20 cellular contexts compared by ENCODE assay signal in genomic region chr11:20616908-20617307, GRCh38. TPM values are rescaled to one million over a fixed set of nuclear protein-coding genes. Genes with fewer than 3 reads are reported as not detected.
DNase-seq lines count a peak whose midpoint lies in the region; ATAC-seq and TF ChIP-seq lines count a peak whose summit lies in the region.
"Had no signal": no experiment of that assay in that cellular context is flagged by ENCODE, and none has a peak within 500 bp of the region (broad histone marks: within the 10 kb centered on the region; RNA-seq: fewer than 3 reads in every experiment).

No MANE protein-coding gene starts in this region.

- H3K36me3 ChIP-seq in right atrium auricular region: no peaks in the 10 kb centered on the region
- H3K36me3 ChIP-seq: BLaER1 had no signal

- peak overlapping the region; percentile 65 for H3K27ac Mint-ChIP-seq in glutamatergic neuron (ENCODE audit: unreplicated experiment)
- H3K27ac Mint-ChIP-seq in stimulated activated memory B cell treated with anti-CD40 and anti-IgM and Interleukin-4, amounts not matched to agents 10 μg/mL and 1 μg/mL and 100 μg/mL, for 72 hours: no peak overlapping the region
- H3K27ac Mint-ChIP-seq: CD14-positive monocyte; CD4-positive, alpha-beta memory T cell; HFFc6 had no signal

- H3K9me3 ChIP-seq in right atrium auricular region: no peaks in the 10 kb centered on the region
- H3K9me3 ChIP-seq: BLaER1 had no signal

- no peaks in the 10 kb centered on the region for H3K27me3 ChIP-seq in right atrium auricular region
- H3K27me3 ChIP-seq: BLaER1 had no signal

- no peak overlapping the region for H3K4me3 Mint-ChIP-seq in glutamatergic neuron (ENCODE audit: unreplicated experiment)
- H3K4me3 Mint-ChIP-seq in stimulated activated memory B cell treated with anti-CD40 and anti-IgM and Interleukin-4, amounts not matched to agents 10 μg/mL and 1 μg/mL and 100 μg/mL, for 72 hours: no peak overlapping the region
- H3K4me3 Mint-ChIP-seq: CD14-positive monocyte; CD4-positive, alpha-beta memory T cell; HFFc6 had no signal

- DNase-seq in NCI-H82 (lab: John Stamatoyannopoulos, UW): peak; percentile 20
- DNase-seq in NCI-H82 treated with DMSO at 0.1 percent for 48 hours (lab: John Stamatoyannopoulos, UW; ENCODE audit: unreplicated experiment): no peak
- DNase-seq in right atrium auricular region (ENCODE audit: low spot score): no peak
- DNase-seq in cardiac septum (ENCODE audit: low spot score): no peak
- no peak for DNase-seq in glutamatergic neuron
- DNase-seq in HEK293T (ENCODE audit: extremely low spot score): no peak
- DNase-seq: 8988T; CD4-positive, alpha-beta memory T cell; DMS153; GF-D8; GM23248; HCEC 1CT; HFFc6; IMR-90 had no signal

- H3K4me3 ChIP-seq in right atrium auricular region: no peak overlapping the region
- H3K4me3 ChIP-seq: BLaER1, GM23248 had no signal

- H3K27me3 Mint-ChIP-seq in glutamatergic neuron (ENCODE audit: unreplicated experiment): peaks cover 7% of the 10 kb centered on the region
- peaks cover 41% of the 10 kb centered on the region for H3K27me3 Mint-ChIP-seq in stimulated activated memory B cell treated with anti-CD40 and anti-IgM and Interleukin-4, amounts not matched to agents 10 μg/mL and 1 μg/mL and 100 μg/mL, for 72 hours

- peak overlapping the region; percentile 7 to 15 for H3K27ac ChIP-seq in right atrium auricular region
- H3K27ac ChIP-seq: BLaER1, GM23248 had no signal

- H3K9me3 Mint-ChIP-seq in glutamatergic neuron (ENCODE audit: unreplicated experiment): peaks cover 3% of the 10 kb centered on the region
- H3K9me3 Mint-ChIP-seq in stimulated activated memory B cell treated with anti-CD40 and anti-IgM and Interleukin-4, amounts not matched to agents 10 μg/mL and 1 μg/mL and 100 μg/mL, for 72 hours: no peaks in the 10 kb centered on the region
- H3K9me3 Mint-ChIP-seq: HFFc6 had no signal

- peaks cover 0 to 18% of the 10 kb centered on the region in 2 donors for H3K4me1 ChIP-seq in right atrium auricular region
- H3K4me1 ChIP-seq: BLaER1 had no signal

- POLR2A ChIA-PET in HEK293T (lab: Yijun Ruan, JAX): no interaction called here

- intact Hi-C loops in cardiac septum (cut with DNase I): no loop called here

- peaks cover 9% of the 10 kb centered on the region for H3K4me1 Mint-ChIP-seq in glutamatergic neuron (ENCODE audit: low read depth, unreplicated experiment)
- no peaks in the 10 kb centered on the region for H3K4me1 Mint-ChIP-seq in stimulated activated memory B cell treated with anti-CD40 and anti-IgM and Interleukin-4, amounts not matched to agents 10 μg/mL and 1 μg/mL and 100 μg/mL, for 72 hours
- H3K4me1 Mint-ChIP-seq: CD4-positive, alpha-beta memory T cell had no signal

- CTCF ChIA-PET in HEK293T (lab: Yijun Ruan, JAX): no interaction called here

- H3K36me3 Mint-ChIP-seq in glutamatergic neuron (ENCODE audit: unreplicated experiment): no peaks in the 10 kb centered on the region
- H3K36me3 Mint-ChIP-seq in stimulated activated memory B cell treated with anti-CD40 and anti-IgM and Interleukin-4, amounts not matched to agents 10 μg/mL and 1 μg/mL and 100 μg/mL, for 72 hours: no peaks in the 10 kb centered on the region
- H3K36me3 Mint-ChIP-seq: CD14-positive monocyte; CD4-positive, alpha-beta memory T cell had no signal

- ATAC-seq in stimulated activated memory B cell treated with anti-CD40 and anti-IgM and Interleukin-4, amounts not matched to agents 10 μg/mL and 1 μg/mL and 100 μg/mL, for 72 hours: peak; percentile 5
- no peak for ATAC-seq in GM19463 (IDR thresholded peaks at IDR 0.05; ENCODE audit: unreplicated experiment)

- TF ChIP-seq CTCF in right atrium auricular region (IDR thresholded peaks at IDR 0.05) (no peak), glutamatergic neuron (IDR thresholded peaks at IDR 0.05; ENCODE audit: partially characterized antibody, unreplicated experiment) (no peak)

TF ChIP-seq in HEK293T, 16 proteins besides CTCF, POLR2A, EP300 and RAD21:
- no peak for TF ChIP-seq ZNF384 (IDR thresholded peaks at IDR 0.05)
- no peak for TF ChIP-seq CTBP1 (IDR thresholded peaks at IDR 0.05; ENCODE audit: borderline replicate concordance)
- no peak for TF ChIP-seq SP1 (IDR thresholded peaks at IDR 0.05)
- TF ChIP-seq FOXK2 (IDR thresholded peaks at IDR 0.05): no peak
- TF ChIP-seq PKNOX1 (IDR thresholded peaks at IDR 0.05): no peak
- no peak for TF ChIP-seq NFRKB (IDR thresholded peaks at IDR 0.05)
- TF ChIP-seq FOXA1 (IDR thresholded peaks at IDR 0.05): no peak
- TF ChIP-seq ELF4 (IDR thresholded peaks at IDR 0.05): no peak
- TF ChIP-seq BHLHE40 (IDR thresholded peaks at IDR 0.05; ENCODE audit: borderline replicate concordance): no peak
- TF ChIP-seq ARNT (IDR thresholded peaks at IDR 0.05): no peak
- TF ChIP-seq SUZ12 (IDR thresholded peaks at IDR 0.05): no peak
- TF ChIP-seq TARDBP (IDR thresholded peaks at IDR 0.05): no peak
- TF ChIP-seq FOXM1 (IDR thresholded peaks at IDR 0.05; ENCODE audit: borderline replicate concordance): no peak
- no peak for TF ChIP-seq L3MBTL2 (conservative IDR thresholded peaks at IDR 0.05)
- no peak for TF ChIP-seq HDGF (IDR thresholded peaks at IDR 0.05; ENCODE audit: borderline replicate concordance)
- TF ChIP-seq LEF1 (IDR thresholded peaks at IDR 0.05; ENCODE audit: borderline replicate concordance): no peak

RNA-seq across cellular contexts. Expression of gene SLC6A5, which starts 17.5 kb away (rescaled TPM):
- total RNA-seq in right atrium auricular region (under 1 TPM in 1 of 2 donors, not detected in 1; 0.11 TPM), cardiac septum (not detected), glutamatergic neuron (ENCODE audit: unreplicated experiment) (0.05 TPM)
- total RNA-seq: A673; CD4-positive, alpha-beta memory T cell; GM23248; H4; HFFc6; IMR-90 had no signal

RNA-seq across cellular contexts. Expression of gene NELL1, which starts 52.5 kb away (rescaled TPM):
- total RNA-seq in right atrium auricular region: not detected
- total RNA-seq in cardiac septum: not detected
- 0.29 TPM for total RNA-seq in glutamatergic neuron (ENCODE audit: unreplicated experiment)
- total RNA-seq: CD4-positive, alpha-beta memory T cell; GM23248; HFFc6; IMR-90 had no signal
